ENCODE assay signal across 19 cellular contexts in genomic region chr22:17429516-17429915, GRCh38.
"Had no signal": no experiment of that assay in that cellular context is flagged by ENCODE, and none has a peak within 500 bp of the region (broad histone marks: within the 10 kb centered on the region; RNA-seq: fewer than 3 reads in every experiment).

No MANE protein-coding gene starts in this region.

- H3K4me3 ChIP-seq: esophagus squamous epithelium, hepatocyte, neural progenitor cell, right atrium auricular region, skin epidermis, tibial nerve, uterus had no signal

- ATAC-seq: activated CD8-positive, alpha-beta T cell treated with anti-CD3 and anti-CD28 coated beads for 36 hours; activated T-helper 17 cell treated with anti-CD3 and anti-CD28 coated beads, Interleukin-2, amount 50 U/mL, for 72 hours; effector memory CD8-positive, alpha-beta T cell had no signal

- H3K9me3 ChIP-seq: esophagus squamous epithelium, right atrium auricular region, tibial nerve, uterus had no signal

- H3K27ac ChIP-seq: skin epidermis, tibial nerve had no signal

- H3K4me2 ChIP-seq: hepatocyte had no signal

- DNase-seq: activated CD4-positive, alpha-beta T cell treated with anti-CD3 and anti-CD28 coated beads for 48 hours; activated CD4-positive, CD25-positive, alpha-beta regulatory T cell; activated CD8-positive, alpha-beta T cell treated with anti-CD3 and anti-CD28 coated beads for 36 hours; activated naive CD4-positive, alpha-beta T cell; activated naive CD8-positive, alpha-beta T cell treated with anti-CD3 and anti-CD28 coated beads for 36 hours; activated T-cell treated with anti-CD3 and anti-CD28 coated beads, Interleukin-2, amount 50 U/mL, for 1 hour; amniotic stem cell; dermis blood vessel endothelial cell; effector memory CD8-positive, alpha-beta T cell; esophagus squamous epithelium; stimulated activated CD4-positive, alpha-beta T cell treated with anti-CD3 and anti-CD28 coated beads, Interleukin-15, amount 100 ng/mL, for 24 hours; stimulated activated CD4-positive, alpha-beta T cell treated with anti-CD3 and anti-CD28 coated beads, Interleukin-2, amount 100 ng/mL, for 48 hours; uterus had no signal

- H3K27me3 ChIP-seq: esophagus squamous epithelium, hepatocyte, neural progenitor cell, right atrium auricular region, tibial nerve, uterus had no signal

- H3K36me3 ChIP-seq: esophagus squamous epithelium, neural progenitor cell, right atrium auricular region, tibial nerve, uterus had no signal

- H3K4me1 ChIP-seq: uterus had no signal
